13 cellular contexts compared by ENCODE assay signal in the genomic region with DNA sequence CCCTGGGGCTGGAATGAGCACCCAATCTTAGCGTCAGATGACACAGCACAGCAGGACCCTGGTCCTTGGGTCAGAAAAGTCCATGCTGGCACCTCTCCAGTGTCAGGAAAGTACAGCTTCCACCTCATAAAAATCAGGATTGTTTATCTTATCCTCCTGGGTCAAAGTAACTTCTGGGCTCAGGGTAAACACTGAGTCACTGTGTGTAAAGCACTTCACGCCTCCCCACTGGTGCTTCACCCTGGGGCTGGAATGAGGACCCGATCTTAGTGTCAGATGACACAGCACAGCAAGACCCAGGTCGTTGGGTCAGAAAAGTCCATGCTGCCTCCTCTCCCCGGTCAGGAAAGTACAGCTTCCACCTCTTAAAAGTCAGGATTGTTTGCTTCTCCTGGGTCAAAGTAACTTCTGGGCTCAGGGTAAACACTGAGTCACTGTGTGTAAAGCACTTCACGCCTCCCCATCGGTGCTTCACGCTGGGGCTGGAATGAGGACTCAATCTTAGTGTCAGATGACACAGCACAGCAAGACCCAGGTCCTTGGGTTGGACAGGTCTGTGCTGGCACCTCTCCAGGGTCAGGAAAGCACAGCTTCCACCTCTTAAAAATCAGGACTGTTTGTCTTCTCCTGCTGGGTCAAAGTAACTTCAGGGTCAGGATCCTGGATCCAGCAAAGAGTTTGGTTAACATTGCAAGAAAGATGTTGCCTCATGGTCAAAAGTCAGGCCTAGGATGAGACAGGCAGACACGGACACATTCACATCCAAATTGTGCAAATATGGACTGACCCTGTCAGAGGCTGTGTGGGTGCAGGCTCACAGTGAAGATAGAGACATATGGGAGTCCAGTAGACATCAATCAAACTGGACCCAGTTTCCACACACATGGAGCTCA. TPM values are rescaled to one million over a fixed set of nuclear protein-coding genes. Genes with fewer than 3 reads are reported as not detected.
A peak's percentile ranks its signal among the peaks of the same experiment; 100 is the strongest.
DNase-seq lines count a peak whose midpoint lies in the region; ATAC-seq, FAIRE-seq and TF ChIP-seq lines count a peak whose summit lies in the region.
"Had no signal": no experiment of that assay in that cellular context is flagged by ENCODE, and none has a peak within 500 bp of the region (broad histone marks: within the 10 kb centered on the region; RNA-seq: fewer than 3 reads in every experiment).

No MANE protein-coding gene starts in this region.

- DNase-seq in ELF-1 (ENCODE audit: low read depth, low spot score) (peak; percentile 71), NCI-H2196 (lab: John Stamatoyannopoulos, UW; ENCODE audit: unreplicated experiment) (peak; percentile 53), colonic mucosa (peak; percentile 87), pancreas (peak in 5 of 6 donors; percentile 19 to 66 (median 55)), anterior cingulate cortex (lab: John Stamatoyannopoulos, UW) (no peak), D341Med (ENCODE audit: low spot score) (no peak)
- DNase-seq: central memory CD4-positive, alpha-beta T cell; posterior cingulate gyrus had no signal

- H3K36me3 ChIP-seq in colonic mucosa (no peaks in the 10 kb centered on the region), pancreas (no peaks in the 10 kb centered on the region)

- no peaks in the 10 kb centered on the region for H3K9me3 ChIP-seq in colonic mucosa
- H3K9me3 ChIP-seq in pancreas = no peaks in the 10 kb centered on the region

- intact Hi-C loops in colonic mucosa (cut with DNase I) (no loop called here), pancreas (cut with DNase I) (no loop called here)

- WGBS in pancreas, 2 donors = 17 to 21% methylated on average over 9 of the region's 9 CpGs

- ATAC-seq in pancreas = peak; percentile 76 to 86 (median 82)
- no peak for ATAC-seq in HG03520 (IDR thresholded peaks at IDR 0.05; ENCODE audit: unreplicated experiment)
- no peak for ATAC-seq in GM19467 (IDR thresholded peaks at IDR 0.05; ENCODE audit: unreplicated experiment)
- ATAC-seq: activated T-helper 17 cell treated with anti-CD3 and anti-CD28 coated beads, Interleukin-2, amount 50 U/mL, for 72 hours had no signal

- TF ChIP-seq CTCF in colonic mucosa (IDR thresholded peaks at IDR 0.05) (no peak), pancreas (IDR thresholded peaks at IDR 0.05) (no peak)

- peaks cover 5% of the 10 kb centered on the region for H3K4me1 ChIP-seq in colonic mucosa
- H3K4me1 ChIP-seq in pancreas = no peaks in the 10 kb centered on the region

- peak overlapping the region; percentile 8 to 58 for H3K9ac ChIP-seq in colonic mucosa (ENCODE audit: low read depth in 2 of 2, low read length in 2 of 2)

- H3K27ac ChIP-seq in colonic mucosa (peak overlapping the region; percentile 75), pancreas (peak overlapping the region in 1 of 4 donors; percentile 19)

- H3K4me3 ChIP-seq in colonic mucosa (no peak overlapping the region), pancreas (no peak overlapping the region)

- no peak for FAIRE-seq in pancreas (lab: Jason Lieb, UNC)

- H3K27me3 ChIP-seq in colonic mucosa = no peaks in the 10 kb centered on the region
- no peaks in the 10 kb centered on the region for H3K27me3 ChIP-seq in pancreas

RNA-seq across cellular contexts. Expression of a gene that starts 39.2 kb away (rescaled TPM):
- total RNA-seq in colonic mucosa = under 1 TPM in 1 of 2 donors, not detected in 1; 0.37 TPM
- under 1 TPM in 1 of 6 donors, not detected in 5; 0.25 TPM for total RNA-seq in pancreas
- not detected for polyA plus RNA-seq in pancreas
- total RNA-seq: activated T-helper 17 cell treated with anti-CD3 and anti-CD28 coated beads, Interleukin-2, amount 50 U/mL, for 72 hours; kidney epithelial cell; temporal lobe had no signal

Comparison
In these comparisons a context has a peak if more than half of its experiments do, and no peak if none do; other contexts are left out.
1. DNase-seq: peak in ELF-1 (single experiment), NCI-H2196 (single experiment), colonic mucosa (single experiment) and pancreas (5 of 6); none in anterior cingulate cortex (0 of 58) and D341Med (single experiment).
2. ATAC-seq: peak in pancreas (4 of 4); none in HG03520 (single experiment) and GM19467 (single experiment).